Comparison of ENCODE assay signal across 13 cellular contexts in genomic region chr16:35102780-35103403, GRCh38.
DNase-seq lines count a peak whose midpoint lies in the region; ATAC-seq and TF ChIP-seq lines count a peak whose summit lies in the region.
"Had no signal": no experiment of that assay in that cellular context is flagged by ENCODE, and none has a peak within 500 bp of the region (broad histone marks: within the 10 kb centered on the region; RNA-seq: fewer than 3 reads in every experiment).

No MANE protein-coding gene starts in this region.

- H3F3A ChIP-seq in DOHH2 (ENCODE audit: control insufficient read depth, insufficient read depth) (no peaks in the 10 kb centered on the region), SU-DHL-6 (ENCODE audit: insufficient read depth) (no peaks in the 10 kb centered on the region)

- H2AFZ ChIP-seq in SU-DHL-6 (ENCODE audit: low read depth, low read length, severe bottlenecking) = no peak overlapping the region

- H3K9me2 ChIP-seq in DOHH2 (replicated peaks; ENCODE audit: control insufficient read depth, low read length) = no peaks in the 10 kb centered on the region
- H3K9me2 ChIP-seq in SU-DHL-6 (replicated peaks; ENCODE audit: insufficient read depth, low read length) = no peaks in the 10 kb centered on the region

- H3K27ac ChIP-seq in DOHH2 (ENCODE audit: low read depth, low read length) (no peak overlapping the region), SU-DHL-6 (ENCODE audit: low read depth, low read length) (no peak overlapping the region)
- H3K27ac ChIP-seq: thoracic aorta had no signal

- ATAC-seq in HG03442 (IDR thresholded peaks at IDR 0.05; ENCODE audit: unreplicated experiment) (no peak), GM19023 (IDR thresholded peaks at IDR 0.05; ENCODE audit: unreplicated experiment) (no peak)
- ATAC-seq: activated naive CD4-positive, alpha-beta T cell treated with anti-CD3 and anti-CD28 coated beads, Interleukin-2, amount 50 U/mL, for 72 hours had no signal

- no peak overlapping the region for H3K4me3 ChIP-seq in DOHH2 (ENCODE audit: low read length)
- H3K4me3 ChIP-seq in NB4 (ENCODE audit: low read depth, low read length) = no peak overlapping the region
- no peak overlapping the region for H3K4me3 ChIP-seq in SU-DHL-6 (ENCODE audit: insufficient read depth, low read length, poor library complexity, severe bottlenecking)
- H3K4me3 ChIP-seq: thoracic aorta had no signal

- H4K20me1 ChIP-seq in DOHH2 (ENCODE audit: control insufficient read depth, insufficient read depth, low read depth, low read length) = no peaks in the 10 kb centered on the region
- H4K20me1 ChIP-seq in SU-DHL-6 (ENCODE audit: low read depth, low read length) = no peaks in the 10 kb centered on the region

- DNase-seq in AML-193 (lab: John Stamatoyannopoulos, UW) (peak; percentile 6 to 21), NB4 (ENCODE audit: low read depth) (peak; percentile 69), putamen (ENCODE audit: low spot score) (no peak), NCI-H226 (no peak)
- DNase-seq: activated CD4-positive, alpha-beta T cell treated with anti-CD3 and anti-CD28 coated beads for 4 hours; NCI-H1048; stimulated activated CD4-positive, alpha-beta T cell treated with anti-CD3 and anti-CD28 coated beads, Interleukin-4, amount 100 ng/mL, for 1 hour had no signal

- H3K36me3 ChIP-seq in DOHH2 (ENCODE audit: control insufficient read depth, low read length) = no peaks in the 10 kb centered on the region
- H3K36me3 ChIP-seq in SU-DHL-6 (ENCODE audit: low read length) = no peaks in the 10 kb centered on the region
- H3K36me3 ChIP-seq: thoracic aorta had no signal

- H3K4me2 ChIP-seq in DOHH2 (ENCODE audit: low read length) (no peak overlapping the region), SU-DHL-6 (ENCODE audit: low read depth, low read length, poor library complexity, severe bottlenecking) (no peak overlapping the region)

- no peaks in the 10 kb centered on the region for H3K79me2 ChIP-seq in DOHH2 (ENCODE audit: control insufficient read depth, low read length)
- no peaks in the 10 kb centered on the region for H3K79me2 ChIP-seq in SU-DHL-6 (ENCODE audit: insufficient read depth, low read length)

- no peak overlapping the region for H3K9ac ChIP-seq in SU-DHL-6 (ENCODE audit: low read length)

- no peak for TF ChIP-seq POLR2A in NB4 (IDR thresholded peaks at IDR 0.05; ENCODE audit: extremely low read depth, insufficient read length)

- TF ChIP-seq CTCF in DOHH2 (IDR thresholded peaks at IDR 0.05; ENCODE audit: low read depth, low read length, poor library complexity, severe bottlenecking) = peak; percentile 64
- TF ChIP-seq CTCF in NB4 (IDR thresholded peaks at IDR 0.05; ENCODE audit: low read depth, low read length) = peak; percentile 98
- TF ChIP-seq CTCF in SU-DHL-6 (IDR thresholded peaks at IDR 0.05; ENCODE audit: insufficient read depth, low read length, poor library complexity, severe bottlenecking) = peak; percentile 19

- no peaks in the 10 kb centered on the region for H3K4me1 ChIP-seq in DOHH2 (ENCODE audit: control insufficient read depth, low read length)

- no peaks in the 10 kb centered on the region for H3K9me3 ChIP-seq in DOHH2 (ENCODE audit: control insufficient read depth, insufficient read depth, low read length)
- no peaks in the 10 kb centered on the region for H3K9me3 ChIP-seq in SU-DHL-6 (ENCODE audit: insufficient read depth, low read length)
- H3K9me3 ChIP-seq: thoracic aorta had no signal

- no peaks in the 10 kb centered on the region for H3K27me3 ChIP-seq in DOHH2 (ENCODE audit: control insufficient read depth, low read length)
- no peaks in the 10 kb centered on the region for H3K27me3 ChIP-seq in SU-DHL-6 (ENCODE audit: low read length)

Comparison
In these comparisons a context has a peak if more than half of its experiments do, and no peak if none do; other contexts are left out.
1. DNase-seq: peak in AML-193 (2 of 2) and NB4 (single experiment); none in putamen (single experiment) and NCI-H226 (single experiment).
2. CTCF ChIP-seq: peak in every context shown above with its lines; median percentile 98 in NB4; 64 in DOHH2; 19 in SU-DHL-6.